Comparison of ENCODE assay signal across 8 cellular contexts in the genomic region with DNA sequence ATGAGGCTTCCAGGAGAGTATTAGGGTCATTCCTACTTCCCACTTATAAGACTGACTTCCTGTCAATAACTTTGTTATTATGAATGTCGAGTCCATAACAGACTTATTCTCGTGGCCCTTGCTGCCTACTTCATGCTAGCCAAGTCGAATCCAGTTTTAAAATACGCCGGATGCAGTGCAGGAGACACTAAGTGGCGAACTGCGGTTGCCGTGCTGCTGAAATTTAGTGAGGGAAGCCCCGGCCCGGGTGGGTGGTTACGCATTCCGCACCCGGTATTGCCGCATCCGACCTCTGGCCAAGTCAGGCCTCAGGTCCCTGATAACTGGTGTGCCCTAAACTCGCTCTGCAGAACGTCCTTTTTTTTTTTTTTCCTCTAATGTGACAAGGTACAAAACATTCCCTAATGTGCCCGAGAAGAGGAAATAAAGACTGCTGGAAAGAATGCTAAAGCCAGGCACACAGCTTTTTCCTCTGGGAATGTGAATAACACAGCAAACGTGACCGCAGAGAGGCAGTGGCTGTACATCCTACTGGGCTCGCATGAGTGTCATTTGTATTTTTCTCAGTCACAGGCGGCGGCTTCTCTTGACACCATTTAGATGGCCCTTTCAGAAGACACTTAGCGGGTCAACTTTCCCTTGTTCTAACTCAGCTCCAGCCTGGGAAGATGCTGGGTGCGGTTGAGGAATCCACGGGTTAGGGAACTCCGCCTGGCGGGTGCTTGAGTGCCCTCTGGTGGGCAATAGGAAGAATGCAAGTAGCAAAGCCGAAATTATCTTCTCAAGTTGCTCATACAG. TPM values are rescaled to one million over a fixed set of nuclear protein-coding genes. Genes with fewer than 3 reads are reported as not detected.
DNase-seq lines count a peak whose midpoint lies in the region; ATAC-seq and TF ChIP-seq lines count a peak whose summit lies in the region.

No MANE protein-coding gene starts in this region.

- H3K4me1 ChIP-seq in lung (ENCODE audit: control insufficient read depth in 2 of 2, insufficient read depth in 2 of 2, low read length in 2 of 2), result peaks cover 3 to 14% of the 10 kb centered on the region in 2 donors

- peak overlapping the region; percentile 48 to 84 for H3K27ac ChIP-seq in lung (ENCODE audit: low read depth in 1 of 2, low read length in 1 of 2)

- DNase-seq in COLO829 (ENCODE audit: low spot score), result peak; percentile 26
- DNase-seq in NCI-H2107 (lab: John Stamatoyannopoulos, UW), result peak; percentile 23
- peak; percentile 54 for DNase-seq in activated CD4-positive, alpha-beta T cell treated with anti-CD3 and anti-CD28 coated beads for 48 hours
- DNase-seq in effector CD4-positive, alpha-beta T cell, result peak; percentile 36
- DNase-seq in lung (ENCODE audit: low spot score), result peak; percentile 68
- DNase-seq in stimulated activated naive B cell treated with anti-CD40 and anti-IgM and Interleukin-4, amounts not matched to agents 10 μg/mL and 1 μg/mL and 100 μg/mL, for 72 hours, result no peak

- H3K9me3 Mint-ChIP-seq in stimulated activated naive B cell treated with anti-CD40 and anti-IgM and Interleukin-4, amounts not matched to agents 10 μg/mL and 1 μg/mL and 100 μg/mL, for 72 hours, result peaks cover 6 to 7% of the 10 kb centered on the region in 2 donors

- no peaks in the 10 kb centered on the region for H3K9me3 ChIP-seq in lung (ENCODE audit: control insufficient read depth in 2 of 2, insufficient read depth in 1 of 2, low read length in 1 of 2)

- WGBS in lung, 2 donors, result 37 to 41% methylated on average over 29 of the region's 29 CpGs

- H3K36me3 ChIP-seq in lung (ENCODE audit: control insufficient read depth in 2 of 2, insufficient read depth in 2 of 2, low read length in 2 of 2), result no peaks in the 10 kb centered on the region

- peak; percentile 95 for TF ChIP-seq CTCF in lung (IDR thresholded peaks at IDR 0.05; ENCODE audit: control extremely low read depth, extremely low read depth)

- no peaks in the 10 kb centered on the region for H3K27me3 Mint-ChIP-seq in stimulated activated naive B cell treated with anti-CD40 and anti-IgM and Interleukin-4, amounts not matched to agents 10 μg/mL and 1 μg/mL and 100 μg/mL, for 72 hours

- H3K27ac Mint-ChIP-seq in stimulated activated naive B cell treated with anti-CD40 and anti-IgM and Interleukin-4, amounts not matched to agents 10 μg/mL and 1 μg/mL and 100 μg/mL, for 72 hours, result peak overlapping the region; percentile 47

- ATAC-seq in GM21381 (IDR thresholded peaks at IDR 0.05; ENCODE audit: unreplicated experiment) (peak; percentile 52), lung (ENCODE audit: insufficient read depth, low FRiP score) (peak; percentile 82), HG03097 (IDR thresholded peaks at IDR 0.05; ENCODE audit: low FRiP score, unreplicated experiment) (no peak)
- peak; percentile 60 to 61 for ATAC-seq in stimulated activated naive B cell treated with anti-CD40 and anti-IgM and Interleukin-4, amounts not matched to agents 10 μg/mL and 1 μg/mL and 100 μg/mL, for 72 hours (replicated peaks)

- H3K4me1 Mint-ChIP-seq in stimulated activated naive B cell treated with anti-CD40 and anti-IgM and Interleukin-4, amounts not matched to agents 10 μg/mL and 1 μg/mL and 100 μg/mL, for 72 hours, result peaks cover 15 to 21% of the 10 kb centered on the region in 2 donors

- H3K27me3 ChIP-seq in lung (ENCODE audit: control insufficient read depth, insufficient read depth), result no peaks in the 10 kb centered on the region

- peaks cover 2 to 8% of the 10 kb centered on the region in 2 donors for H3K36me3 Mint-ChIP-seq in stimulated activated naive B cell treated with anti-CD40 and anti-IgM and Interleukin-4, amounts not matched to agents 10 μg/mL and 1 μg/mL and 100 μg/mL, for 72 hours

- peak overlapping the region; percentile 52 to 54 for H3K4me3 Mint-ChIP-seq in stimulated activated naive B cell treated with anti-CD40 and anti-IgM and Interleukin-4, amounts not matched to agents 10 μg/mL and 1 μg/mL and 100 μg/mL, for 72 hours

- no peak overlapping the region for H3K4me3 ChIP-seq in lung

RNA-seq across cellular contexts. Expression of a gene that starts 7.1 kb away (rescaled TPM):
- total RNA-seq in lung, result 10 to 100 TPM; 45.0 to 48.5 TPM
- polyA plus RNA-seq in lung, result 10 to 100 TPM; 23.1 to 24.3 TPM
